Comparison of ENCODE assay signal across 1 cellular context in the genomic region with DNA sequence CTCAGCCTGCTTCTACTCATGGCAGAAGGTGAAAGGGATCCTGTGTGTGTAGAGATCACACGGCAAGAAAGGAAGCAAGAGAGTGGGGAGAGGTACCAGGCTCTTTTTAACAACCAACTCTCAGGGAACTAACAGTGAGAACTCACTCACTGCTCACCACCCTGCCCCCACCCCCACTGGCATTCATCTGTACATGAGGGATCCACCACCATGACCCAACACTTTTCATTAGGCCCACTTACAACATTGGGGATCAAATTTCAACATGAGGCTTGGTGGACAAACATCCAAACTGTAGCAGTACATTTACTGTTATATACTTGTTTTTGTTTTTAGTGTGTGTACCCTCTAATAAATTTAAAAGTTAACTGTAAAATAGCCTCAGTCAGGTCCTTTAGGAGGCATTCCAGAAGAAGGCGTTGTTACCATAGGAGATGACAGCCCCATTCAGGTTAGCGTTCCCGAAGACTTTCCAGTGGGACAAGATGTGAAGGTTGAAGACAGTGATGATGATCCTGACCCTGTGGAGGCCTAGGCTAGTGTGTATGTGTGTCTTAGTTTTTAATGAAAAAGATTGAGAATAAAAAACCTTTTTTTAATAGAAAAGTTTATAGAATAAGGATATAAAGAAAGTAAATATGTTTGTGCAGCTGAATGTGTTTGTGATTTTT.
TF ChIP-seq lines count a peak whose summit lies in the region.

No MANE protein-coding gene starts in this region.

TF ChIP-seq in K562, 482 proteins besides CTCF, POLR2A, EP300 and RAD21 (continued from another document and continues in another):
- TF ChIP-seq, protein P1, sequence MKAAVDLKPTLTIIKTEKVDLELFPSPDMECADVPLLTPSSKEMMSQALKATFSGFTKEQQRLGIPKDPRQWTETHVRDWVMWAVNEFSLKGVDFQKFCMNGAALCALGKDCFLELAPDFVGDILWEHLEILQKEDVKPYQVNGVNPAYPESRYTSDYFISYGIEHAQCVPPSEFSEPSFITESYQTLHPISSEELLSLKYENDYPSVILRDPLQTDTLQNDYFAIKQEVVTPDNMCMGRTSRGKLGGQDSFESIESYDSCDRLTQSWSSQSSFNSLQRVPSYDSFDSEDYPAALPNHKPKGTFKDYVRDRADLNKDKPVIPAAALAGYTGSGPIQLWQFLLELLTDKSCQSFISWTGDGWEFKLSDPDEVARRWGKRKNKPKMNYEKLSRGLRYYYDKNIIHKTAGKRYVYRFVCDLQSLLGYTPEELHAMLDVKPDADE (conservative IDR thresholded peaks at IDR 0.05; ENCODE audit: control insufficient read depth, low read depth, low read length): no peak
- TF ChIP-seq DPF2 (IDR thresholded peaks at IDR 0.05) (peak; percentile 74), KLF10 (CRISPR knock-in tag; IDR thresholded peaks at IDR 0.05) (no peak), ILK (tag; IDR thresholded peaks at IDR 0.05; ENCODE audit: borderline replicate concordance, low read depth) (no peak), RCOR1 (IDR thresholded peaks at IDR 0.05; ENCODE audit: borderline replicate concordance in 1 of 2, low read depth in 2 of 2, low read length in 2 of 2) (peak in 1 of 2 experiments; percentile 9; a peak in 1 of 4 replicates), ZNF561 (CRISPR knock-in tag; conservative IDR thresholded peaks at IDR 0.05) (no peak), EP400 (IDR thresholded peaks at IDR 0.05) (peak; percentile 45; the same call in 1 of the 2 replicates), ZNF197 (CRISPR knock-in tag; IDR thresholded peaks at IDR 0.05; ENCODE audit: low read depth) (no peak), GABPB2 (CRISPR knock-in tag; conservative IDR thresholded peaks at IDR 0.05) (no peak), RBM34 (IDR thresholded peaks at IDR 0.05; ENCODE audit: borderline replicate concordance, insufficient read depth, low read length) (no peak), TAL1 (IDR thresholded peaks at IDR 0.05) (no peak), MAZ (CRISPR knock-in tag; conservative IDR thresholded peaks at IDR 0.05 in 1 of 2, IDR thresholded peaks at IDR 0.05 in 1 of 2) (peak in 1 of 2 experiments; percentile 53; a peak in 1 of 4 replicates), NFATC3 (IDR thresholded peaks at IDR 0.05) (no peak), SRSF1 (IDR thresholded peaks at IDR 0.05; ENCODE audit: low read depth, low read length) (no peak), ADNP (tag; IDR thresholded peaks at IDR 0.05) (no peak), XRCC5 (IDR thresholded peaks at IDR 0.05; ENCODE audit: low read depth, low read length) (no peak), SMAD1 (IDR thresholded peaks at IDR 0.05; ENCODE audit: low read depth, low read length, partially characterized antibody) (no peak), ZZZ3 (IDR thresholded peaks at IDR 0.05) (no peak), HDAC3 (IDR thresholded peaks at IDR 0.05; ENCODE audit: borderline replicate concordance, partially characterized antibody) (no peak), ZFP1 (CRISPR knock-in tag; IDR thresholded peaks at IDR 0.05) (no peak), GATAD2A (IDR thresholded peaks at IDR 0.05) (0 out of 2 replicates have a peak, but pooled peaks have one; percentile 28), FUS (optimal IDR thresholded peaks at IDR 0.05; ENCODE audit: low read depth, low read length) (no peak), HNRNPLL (IDR thresholded peaks at IDR 0.05; ENCODE audit: low read depth, low read length, poor library complexity, severe bottlenecking) (no peak), ARHGAP35 (IDR thresholded peaks at IDR 0.05; ENCODE audit: partially characterized antibody) (no peak), ARNT (IDR thresholded peaks at IDR 0.05) (no peak), ESRRA (IDR thresholded peaks at IDR 0.05; ENCODE audit: borderline replicate concordance, low read depth) (no peak), TSC22D4 (tag; IDR thresholded peaks at IDR 0.05) (no peak), PTRF (tag; IDR thresholded peaks at IDR 0.05) (no peak), NONO (IDR thresholded peaks at IDR 0.05; ENCODE audit: low read depth in 2 of 2, low read length in 1 of 2) (no peak), SMAD3 (CRISPR knock-in tag; conservative IDR thresholded peaks at IDR 0.05) (no peak), LARP7 (IDR thresholded peaks at IDR 0.05) (no peak), LCOR (CRISPR knock-in tag; IDR thresholded peaks at IDR 0.05) (no peak), NCOA1 (IDR thresholded peaks at IDR 0.05; ENCODE audit: low read depth) (no peak), FOSL1 (tag; conservative IDR thresholded peaks at IDR 0.05) (no peak), TBL1XR1 (IDR thresholded peaks at IDR 0.05; ENCODE audit: low read length in 2 of 2) (no peak), MTF1 (CRISPR knock-in tag; IDR thresholded peaks at IDR 0.05; ENCODE audit: borderline replicate concordance) (no peak), ARID1B (IDR thresholded peaks at IDR 0.05) (peak; percentile 57), MTA1 (IDR thresholded peaks at IDR 0.05; ENCODE audit: borderline replicate concordance) (no peak), FOXP1 (CRISPR knock-in tag; IDR thresholded peaks at IDR 0.05) (no peak), ZNF212 (CRISPR knock-in tag; IDR thresholded peaks at IDR 0.05) (no peak)
- TF ChIP-seq, protein P2, sequence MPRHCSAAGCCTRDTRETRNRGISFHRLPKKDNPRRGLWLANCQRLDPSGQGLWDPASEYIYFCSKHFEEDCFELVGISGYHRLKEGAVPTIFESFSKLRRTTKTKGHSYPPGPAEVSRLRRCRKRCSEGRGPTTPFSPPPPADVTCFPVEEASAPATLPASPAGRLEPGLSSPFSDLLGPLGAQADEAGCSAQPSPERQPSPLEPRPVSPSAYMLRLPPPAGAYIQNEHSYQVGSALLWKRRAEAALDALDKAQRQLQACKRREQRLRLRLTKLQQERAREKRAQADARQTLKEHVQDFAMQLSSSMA (CRISPR knock-in tag; IDR thresholded peaks at IDR 0.05): no peak
- TF ChIP-seq, protein P3, sequence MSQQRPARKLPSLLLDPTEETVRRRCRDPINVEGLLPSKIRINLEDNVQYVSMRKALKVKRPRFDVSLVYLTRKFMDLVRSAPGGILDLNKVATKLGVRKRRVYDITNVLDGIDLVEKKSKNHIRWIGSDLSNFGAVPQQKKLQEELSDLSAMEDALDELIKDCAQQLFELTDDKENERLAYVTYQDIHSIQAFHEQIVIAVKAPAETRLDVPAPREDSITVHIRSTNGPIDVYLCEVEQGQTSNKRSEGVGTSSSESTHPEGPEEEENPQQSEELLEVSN (IDR thresholded peaks at IDR 0.05; ENCODE audit: borderline replicate concordance in 1 of 2, extremely low read depth in 1 of 2, insufficient read depth in 1 of 2, insufficient read length in 1 of 2, low read depth in 1 of 2, low read length in 1 of 2, poor library complexity in 1 of 2, severe bottlenecking in 1 of 2): no peak
- TF ChIP-seq, protein P4, sequence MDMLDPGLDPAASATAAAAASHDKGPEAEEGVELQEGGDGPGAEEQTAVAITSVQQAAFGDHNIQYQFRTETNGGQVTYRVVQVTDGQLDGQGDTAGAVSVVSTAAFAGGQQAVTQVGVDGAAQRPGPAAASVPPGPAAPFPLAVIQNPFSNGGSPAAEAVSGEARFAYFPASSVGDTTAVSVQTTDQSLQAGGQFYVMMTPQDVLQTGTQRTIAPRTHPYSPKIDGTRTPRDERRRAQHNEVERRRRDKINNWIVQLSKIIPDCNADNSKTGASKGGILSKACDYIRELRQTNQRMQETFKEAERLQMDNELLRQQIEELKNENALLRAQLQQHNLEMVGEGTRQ (CRISPR knock-in tag; IDR thresholded peaks at IDR 0.05): no peak
- TF ChIP-seq, protein P5, sequence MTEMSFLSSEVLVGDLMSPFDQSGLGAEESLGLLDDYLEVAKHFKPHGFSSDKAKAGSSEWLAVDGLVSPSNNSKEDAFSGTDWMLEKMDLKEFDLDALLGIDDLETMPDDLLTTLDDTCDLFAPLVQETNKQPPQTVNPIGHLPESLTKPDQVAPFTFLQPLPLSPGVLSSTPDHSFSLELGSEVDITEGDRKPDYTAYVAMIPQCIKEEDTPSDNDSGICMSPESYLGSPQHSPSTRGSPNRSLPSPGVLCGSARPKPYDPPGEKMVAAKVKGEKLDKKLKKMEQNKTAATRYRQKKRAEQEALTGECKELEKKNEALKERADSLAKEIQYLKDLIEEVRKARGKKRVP (CRISPR knock-in tag; IDR thresholded peaks at IDR 0.05): no peak
- TF ChIP-seq, protein P6, sequence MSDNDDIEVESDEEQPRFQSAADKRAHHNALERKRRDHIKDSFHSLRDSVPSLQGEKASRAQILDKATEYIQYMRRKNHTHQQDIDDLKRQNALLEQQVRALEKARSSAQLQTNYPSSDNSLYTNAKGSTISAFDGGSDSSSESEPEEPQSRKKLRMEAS (CRISPR knock-in tag; IDR thresholded peaks at IDR 0.05): no peak
- TF ChIP-seq, protein P7, sequence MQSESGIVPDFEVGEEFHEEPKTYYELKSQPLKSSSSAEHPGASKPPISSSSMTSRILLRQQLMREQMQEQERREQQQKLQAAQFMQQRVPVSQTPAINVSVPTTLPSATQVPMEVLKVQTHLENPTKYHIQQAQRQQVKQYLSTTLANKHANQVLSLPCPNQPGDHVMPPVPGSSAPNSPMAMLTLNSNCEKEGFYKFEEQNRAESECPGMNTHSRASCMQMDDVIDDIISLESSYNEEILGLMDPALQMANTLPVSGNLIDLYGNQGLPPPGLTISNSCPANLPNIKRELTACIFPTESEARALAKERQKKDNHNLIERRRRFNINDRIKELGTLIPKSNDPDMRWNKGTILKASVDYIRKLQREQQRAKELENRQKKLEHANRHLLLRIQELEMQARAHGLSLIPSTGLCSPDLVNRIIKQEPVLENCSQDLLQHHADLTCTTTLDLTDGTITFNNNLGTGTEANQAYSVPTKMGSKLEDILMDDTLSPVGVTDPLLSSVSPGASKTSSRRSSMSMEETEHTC (IDR thresholded peaks at IDR 0.05): no peak
- TF ChIP-seq, protein P8, sequence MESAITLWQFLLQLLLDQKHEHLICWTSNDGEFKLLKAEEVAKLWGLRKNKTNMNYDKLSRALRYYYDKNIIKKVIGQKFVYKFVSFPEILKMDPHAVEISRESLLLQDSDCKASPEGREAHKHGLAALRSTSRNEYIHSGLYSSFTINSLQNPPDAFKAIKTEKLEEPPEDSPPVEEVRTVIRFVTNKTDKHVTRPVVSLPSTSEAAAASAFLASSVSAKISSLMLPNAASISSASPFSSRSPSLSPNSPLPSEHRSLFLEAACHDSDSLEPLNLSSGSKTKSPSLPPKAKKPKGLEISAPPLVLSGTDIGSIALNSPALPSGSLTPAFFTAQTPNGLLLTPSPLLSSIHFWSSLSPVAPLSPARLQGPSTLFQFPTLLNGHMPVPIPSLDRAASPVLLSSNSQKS (CRISPR knock-in tag; IDR thresholded peaks at IDR 0.05): no peak
- TF ChIP-seq, protein P9, sequence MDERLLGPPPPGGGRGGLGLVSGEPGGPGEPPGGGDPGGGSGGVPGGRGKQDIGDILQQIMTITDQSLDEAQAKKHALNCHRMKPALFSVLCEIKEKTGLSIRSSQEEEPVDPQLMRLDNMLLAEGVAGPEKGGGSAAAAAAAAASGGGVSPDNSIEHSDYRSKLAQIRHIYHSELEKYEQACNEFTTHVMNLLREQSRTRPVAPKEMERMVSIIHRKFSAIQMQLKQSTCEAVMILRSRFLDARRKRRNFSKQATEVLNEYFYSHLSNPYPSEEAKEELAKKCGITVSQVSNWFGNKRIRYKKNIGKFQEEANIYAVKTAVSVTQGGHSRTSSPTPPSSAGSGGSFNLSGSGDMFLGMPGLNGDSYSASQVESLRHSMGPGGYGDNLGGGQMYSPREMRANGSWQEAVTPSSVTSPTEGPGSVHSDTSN (CRISPR knock-in tag; IDR thresholded peaks at IDR 0.05; ENCODE audit: low read depth): no peak
- TF ChIP-seq, protein P9 (tag; conservative IDR thresholded peaks at IDR 0.05; ENCODE audit: low read depth): no peak
- TF ChIP-seq, protein P10, sequence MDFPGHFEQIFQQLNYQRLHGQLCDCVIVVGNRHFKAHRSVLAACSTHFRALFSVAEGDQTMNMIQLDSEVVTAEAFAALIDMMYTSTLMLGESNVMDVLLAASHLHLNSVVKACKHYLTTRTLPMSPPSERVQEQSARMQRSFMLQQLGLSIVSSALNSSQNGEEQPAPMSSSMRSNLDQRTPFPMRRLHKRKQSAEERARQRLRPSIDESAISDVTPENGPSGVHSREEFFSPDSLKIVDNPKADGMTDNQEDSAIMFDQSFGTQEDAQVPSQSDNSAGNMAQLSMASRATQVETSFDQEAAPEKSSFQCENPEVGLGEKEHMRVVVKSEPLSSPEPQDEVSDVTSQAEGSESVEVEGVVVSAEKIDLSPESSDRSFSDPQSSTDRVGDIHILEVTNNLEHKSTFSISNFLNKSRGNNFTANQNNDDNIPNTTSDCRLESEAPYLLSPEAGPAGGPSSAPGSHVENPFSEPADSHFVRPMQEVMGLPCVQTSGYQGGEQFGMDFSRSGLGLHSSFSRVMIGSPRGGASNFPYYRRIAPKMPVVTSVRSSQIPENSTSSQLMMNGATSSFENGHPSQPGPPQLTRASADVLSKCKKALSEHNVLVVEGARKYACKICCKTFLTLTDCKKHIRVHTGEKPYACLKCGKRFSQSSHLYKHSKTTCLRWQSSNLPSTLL (IDR thresholded peaks at IDR 0.05): no peak
- TF ChIP-seq, protein P11, sequence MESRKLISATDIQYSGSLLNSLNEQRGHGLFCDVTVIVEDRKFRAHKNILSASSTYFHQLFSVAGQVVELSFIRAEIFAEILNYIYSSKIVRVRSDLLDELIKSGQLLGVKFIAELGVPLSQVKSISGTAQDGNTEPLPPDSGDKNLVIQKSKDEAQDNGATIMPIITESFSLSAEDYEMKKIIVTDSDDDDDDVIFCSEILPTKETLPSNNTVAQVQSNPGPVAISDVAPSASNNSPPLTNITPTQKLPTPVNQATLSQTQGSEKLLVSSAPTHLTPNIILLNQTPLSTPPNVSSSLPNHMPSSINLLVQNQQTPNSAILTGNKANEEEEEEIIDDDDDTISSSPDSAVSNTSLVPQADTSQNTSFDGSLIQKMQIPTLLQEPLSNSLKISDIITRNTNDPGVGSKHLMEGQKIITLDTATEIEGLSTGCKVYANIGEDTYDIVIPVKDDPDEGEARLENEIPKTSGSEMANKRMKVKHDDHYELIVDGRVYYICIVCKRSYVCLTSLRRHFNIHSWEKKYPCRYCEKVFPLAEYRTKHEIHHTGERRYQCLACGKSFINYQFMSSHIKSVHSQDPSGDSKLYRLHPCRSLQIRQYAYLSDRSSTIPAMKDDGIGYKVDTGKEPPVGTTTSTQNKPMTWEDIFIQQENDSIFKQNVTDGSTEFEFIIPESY (CRISPR knock-in tag; IDR thresholded peaks at IDR 0.05): no peak
- TF ChIP-seq, protein P12, sequence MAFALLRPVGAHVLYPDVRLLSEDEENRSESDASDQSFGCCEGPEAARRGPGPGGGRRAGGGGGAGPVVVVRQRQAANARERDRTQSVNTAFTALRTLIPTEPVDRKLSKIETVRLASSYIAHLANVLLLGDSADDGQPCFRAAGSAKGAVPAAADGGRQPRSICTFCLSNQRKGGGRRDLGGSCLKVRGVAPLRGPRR (CRISPR knock-in tag; IDR thresholded peaks at IDR 0.05): no peak
